8 cellular contexts compared by ENCODE assay signal in genomic region chrY:7085606-7086005, GRCh38.
DNase-seq lines count a peak whose midpoint lies in the region; ATAC-seq and TF ChIP-seq lines count a peak whose summit lies in the region.

No MANE protein-coding gene starts in this region.

- no peaks in the 10 kb centered on the region for H3K9me3 Mint-ChIP-seq in activated B cell treated with CpG ODN at 0.5 μM for 24 hours

- H3K4me1 Mint-ChIP-seq in activated B cell treated with CpG ODN at 0.5 μM for 24 hours = peaks cover 5% of the 10 kb centered on the region

- POLR2A ChIA-PET in activated B cell treated with CpG ODN at 0.5 μM for 24 hours (lab: Charles Lee) = no interaction called here

- TF ChIP-seq CTCF in activated B cell treated with CpG ODN at 0.5 μM for 24 hours (IDR thresholded peaks at IDR 0.05) = no peak

- H3K4me3 Mint-ChIP-seq in activated B cell treated with CpG ODN at 0.5 μM for 24 hours = no peak overlapping the region

- CTCF ChIA-PET in activated B cell treated with CpG ODN at 0.5 μM for 24 hours (lab: Charles Lee) = interaction anchor here (2.4 kb wide), 1 partner anchor 120 kb away, joined by 11 read pairs; no protein-coding TSS in a partner anchor

- H3K27me3 Mint-ChIP-seq in activated B cell treated with CpG ODN at 0.5 μM for 24 hours = no peaks in the 10 kb centered on the region

- no peak overlapping the region for H3K27ac Mint-ChIP-seq in activated B cell treated with CpG ODN at 0.5 μM for 24 hours

- peak; percentile 3 for DNase-seq in ELR (ENCODE audit: low read depth)
- DNase-seq in activated B cell treated with CpG ODN at 0.5 μM for 24 hours = peak; percentile 52
- DNase-seq in globus pallidus (ENCODE audit: low spot score) = peak; percentile 55
- peak; percentile 50 for DNase-seq in stimulated activated CD8-positive, alpha-beta memory T cell treated with anti-CD3 and anti-CD28 coated beads, Interleukin-15, amount 100 ng/mL, for 1 hour (ENCODE audit: low read depth)
- DNase-seq in NCI-H1930 (lab: John Stamatoyannopoulos, UW) = no peak
- no peak for DNase-seq in NCI-H1105 treated with DMSO at 0.1 percent for 48 hours (lab: John Stamatoyannopoulos, UW)

- ATAC-seq in HG03175 (IDR thresholded peaks at IDR 0.05; ENCODE audit: unreplicated experiment) = peak; percentile 95
- ATAC-seq in activated B cell treated with CpG ODN at 0.5 μM for 24 hours (ENCODE audit: low read depth) = peak; percentile 71
- no peak for ATAC-seq in HG03108 (IDR thresholded peaks at IDR 0.05; ENCODE audit: unreplicated experiment)

- H3K36me3 Mint-ChIP-seq in activated B cell treated with CpG ODN at 0.5 μM for 24 hours (ENCODE audit: low read depth) = no peaks in the 10 kb centered on the region

- intact Hi-C loops in activated B cell treated with CpG ODN at 0.5 μM for 24 hours (cut with micrococcal nuclease) = loop anchor here (1.0 kb wide), 1 partner anchor 121 kb away; no protein-coding TSS in a partner anchor

Comparison
In these comparisons a context has a peak if more than half of its experiments do, and no peak if none do; other contexts are left out.
1. DNase-seq: peak in ELR (single experiment), activated B cell treated with CpG ODN at 0.5 μM for 24 hours (single experiment), globus pallidus (single experiment) and stimulated activated CD8-positive, alpha-beta memory T cell treated with anti-CD3 and anti-CD28 coated beads, Interleukin-15, amount 100 ng/mL, for 1 hour (single experiment); none in NCI-H1930 (0 of 2) and NCI-H1105 treated with DMSO at 0.1 percent for 48 hours (single experiment).